ENCODE assay signal across 8 cellular contexts in the genomic region with DNA sequence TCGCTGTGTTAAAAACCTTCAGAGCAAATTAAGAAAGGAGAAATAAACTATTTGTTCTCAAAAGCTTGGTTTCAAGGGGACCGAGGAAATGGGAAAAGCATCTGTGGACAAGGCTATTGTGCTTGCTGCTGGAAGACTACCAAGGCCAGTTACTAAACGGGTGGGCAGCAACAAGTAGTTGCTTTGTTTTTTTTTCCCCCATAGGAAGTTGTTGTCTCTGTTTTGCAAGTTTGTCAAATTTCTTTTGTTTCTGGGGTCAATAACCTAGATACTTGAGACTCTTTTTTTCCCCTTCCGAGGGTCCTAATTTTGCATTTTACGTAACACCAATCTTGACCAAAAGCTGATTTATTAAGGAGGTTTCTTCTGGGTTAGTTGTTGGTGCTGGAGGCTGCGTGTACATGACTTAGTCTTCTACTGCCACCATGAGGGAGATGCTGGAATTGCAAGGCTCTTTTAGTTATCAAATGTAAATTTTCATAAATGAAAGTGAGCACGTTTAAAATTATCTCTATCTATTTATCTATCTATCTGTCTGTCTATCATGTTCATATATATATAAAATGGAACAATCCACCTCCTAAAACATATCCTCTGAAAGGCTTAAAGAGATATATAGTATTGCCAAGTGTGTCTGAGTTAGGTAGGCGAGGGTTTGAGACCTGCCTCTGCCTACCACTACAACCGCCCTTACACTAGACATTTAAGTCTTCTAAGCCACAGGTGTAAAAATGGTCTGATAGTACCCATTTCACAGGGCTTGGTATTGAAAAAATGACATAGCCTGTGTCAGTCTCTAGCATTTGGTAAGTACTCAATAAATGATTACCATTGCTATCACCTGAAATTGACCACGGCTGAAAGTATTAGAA.
DNase-seq lines count a peak whose midpoint lies in the region; ATAC-seq and TF ChIP-seq lines count a peak whose summit lies in the region.

No MANE protein-coding gene starts in this region.

- no peaks in the 10 kb centered on the region for H4K20me1 ChIP-seq in SU-DHL-6 (ENCODE audit: low read depth, low read length)
- H4K20me1 ChIP-seq in hepatocyte (ENCODE audit: insufficient read depth, poor library complexity, severe bottlenecking) = no peaks in the 10 kb centered on the region
- no peaks in the 10 kb centered on the region for H4K20me1 ChIP-seq in smooth muscle cell (ENCODE audit: low read depth)

- no peaks in the 10 kb centered on the region for H3K79me2 ChIP-seq in SU-DHL-6 (ENCODE audit: insufficient read depth, low read length)
- H3K79me2 ChIP-seq in hepatocyte = no peaks in the 10 kb centered on the region
- H3K79me2 ChIP-seq in smooth muscle cell (ENCODE audit: low read depth) = no peaks in the 10 kb centered on the region

- H3K4me1 ChIP-seq in hepatocyte (ENCODE audit: insufficient read depth) (peaks cover 18% of the 10 kb centered on the region), smooth muscle cell (ENCODE audit: low read depth) (no peaks in the 10 kb centered on the region)

- H3K9ac ChIP-seq in SU-DHL-6 (ENCODE audit: low read length) (no peak overlapping the region), smooth muscle cell (ENCODE audit: low read depth) (no peak overlapping the region)

- H3K27me3 ChIP-seq in SU-DHL-6 (ENCODE audit: low read length) (no peaks in the 10 kb centered on the region), hepatocyte (no peaks in the 10 kb centered on the region), smooth muscle cell (ENCODE audit: low read depth) (peaks cover 15% of the 10 kb centered on the region)

- H3K4me2 ChIP-seq in SU-DHL-6 (ENCODE audit: low read depth, low read length, poor library complexity, severe bottlenecking) (peak overlapping the region; percentile 8), hepatocyte (no peak overlapping the region), smooth muscle cell (no peak overlapping the region)

- H3K27ac ChIP-seq in SU-DHL-6 (ENCODE audit: low read depth, low read length) (no peak overlapping the region), hepatocyte (no peak overlapping the region), smooth muscle cell (ENCODE audit: low read depth) (no peak overlapping the region)

- H2AFZ ChIP-seq in SU-DHL-6 (ENCODE audit: low read depth, low read length, severe bottlenecking) = peak overlapping the region; percentile 36
- no peak overlapping the region for H2AFZ ChIP-seq in hepatocyte
- H2AFZ ChIP-seq in smooth muscle cell (ENCODE audit: low read depth) = no peak overlapping the region

- H3F3A ChIP-seq in SU-DHL-6 (ENCODE audit: insufficient read depth) = no peaks in the 10 kb centered on the region
- no peaks in the 10 kb centered on the region for H3F3A ChIP-seq in smooth muscle cell (ENCODE audit: low read depth)

- no peak overlapping the region for H3K4me3 ChIP-seq in SU-DHL-6 (ENCODE audit: insufficient read depth, low read length, poor library complexity, severe bottlenecking)
- no peak overlapping the region for H3K4me3 ChIP-seq in hepatocyte
- no peak overlapping the region for H3K4me3 ChIP-seq in smooth muscle cell

- no peaks in the 10 kb centered on the region for H3K36me3 ChIP-seq in SU-DHL-6 (ENCODE audit: low read length)
- no peaks in the 10 kb centered on the region for H3K36me3 ChIP-seq in hepatocyte (replicated peaks; ENCODE audit: insufficient read depth, low read depth)
- no peaks in the 10 kb centered on the region for H3K36me3 ChIP-seq in smooth muscle cell (ENCODE audit: low read depth)

- 47% methylated on average over 10 of the region's 10 CpGs for WGBS in hepatocyte (ENCODE audit: low lambda C conversion rate, missing lambda C conversion rate)
- 47% methylated on average over 10 of the region's 10 CpGs for WGBS in smooth muscle cell (ENCODE audit: low lambda C conversion rate)

- no peaks in the 10 kb centered on the region for H3K9me3 ChIP-seq in SU-DHL-6 (ENCODE audit: insufficient read depth, low read length)
- no peaks in the 10 kb centered on the region for H3K9me3 ChIP-seq in hepatocyte (ENCODE audit: low read depth)
- H3K9me3 ChIP-seq in smooth muscle cell (replicated peaks; ENCODE audit: low read depth) = no peaks in the 10 kb centered on the region

- TF ChIP-seq CTCF in GM12801 (IDR thresholded peaks at IDR 0.05; ENCODE audit: extremely low read depth, insufficient read length) (peak; percentile 81), SU-DHL-6 (IDR thresholded peaks at IDR 0.05; ENCODE audit: insufficient read depth, low read length, poor library complexity, severe bottlenecking) (peak; percentile 100), hepatocyte (IDR thresholded peaks at IDR 0.05; ENCODE audit: poor library complexity) (peak; percentile 97), smooth muscle cell (IDR thresholded peaks at IDR 0.05; ENCODE audit: borderline replicate concordance, insufficient read depth, poor library complexity, severe bottlenecking) (peak; percentile 99)

- DNase-seq in NCI-H128 (lab: John Stamatoyannopoulos, UW; ENCODE audit: unreplicated experiment) (peak; percentile 28), anterior cingulate cortex (lab: John Stamatoyannopoulos, UW) (peak in 40 of 58 donors; percentile 5 to 83 (median 38)), hepatocyte (ENCODE audit: low spot score) (peak; percentile 89), smooth muscle cell (lab: John Stamatoyannopoulos, UW; ENCODE audit: unreplicated experiment) (peak; percentile 13)

- ATAC-seq in HG03457 (IDR thresholded peaks at IDR 0.05; ENCODE audit: unreplicated experiment) = no peak
- ATAC-seq in HG03521 (IDR thresholded peaks at IDR 0.05; ENCODE audit: unreplicated experiment) = no peak

- H3K9me2 ChIP-seq in SU-DHL-6 (replicated peaks; ENCODE audit: insufficient read depth, low read length) = no peaks in the 10 kb centered on the region
- no peaks in the 10 kb centered on the region for H3K9me2 ChIP-seq in hepatocyte (replicated peaks; ENCODE audit: insufficient read depth)

Comparison
In these comparisons a context has a peak if more than half of its experiments do, and no peak if none do; other contexts are left out.
1. DNase-seq: peak in every context shown above with its lines; median percentile 89 in hepatocyte; 38 in anterior cingulate cortex; 28 in NCI-H128; 13 in smooth muscle cell.